3 cellular contexts compared by ENCODE assay signal in the genomic region with DNA sequence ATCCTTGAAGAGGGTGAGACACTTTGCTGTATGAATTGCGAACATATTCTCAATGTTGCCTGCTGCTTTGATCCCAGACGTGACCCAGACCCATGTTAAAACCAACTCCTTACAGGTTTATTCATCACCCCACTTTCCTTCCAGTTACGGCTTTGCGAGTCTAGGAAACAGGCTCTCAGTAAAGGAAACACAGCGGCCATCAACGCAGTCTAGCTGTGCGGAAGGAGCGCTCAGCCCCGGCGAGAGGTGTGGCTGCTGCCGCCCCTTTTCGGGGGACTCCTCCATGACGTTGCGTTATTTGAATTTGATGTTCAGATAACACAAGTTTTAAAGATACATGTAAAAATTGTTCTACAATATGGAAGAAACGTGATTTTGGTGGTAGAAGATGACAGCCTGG.
TF ChIP-seq lines count a peak whose summit lies in the region.

No MANE protein-coding gene starts in this region.

TF ChIP-seq in GM23338, 12 proteins besides CTCF, POLR2A, EP300 and RAD21 (continues in another document):
- TF ChIP-seq, protein P1, sequence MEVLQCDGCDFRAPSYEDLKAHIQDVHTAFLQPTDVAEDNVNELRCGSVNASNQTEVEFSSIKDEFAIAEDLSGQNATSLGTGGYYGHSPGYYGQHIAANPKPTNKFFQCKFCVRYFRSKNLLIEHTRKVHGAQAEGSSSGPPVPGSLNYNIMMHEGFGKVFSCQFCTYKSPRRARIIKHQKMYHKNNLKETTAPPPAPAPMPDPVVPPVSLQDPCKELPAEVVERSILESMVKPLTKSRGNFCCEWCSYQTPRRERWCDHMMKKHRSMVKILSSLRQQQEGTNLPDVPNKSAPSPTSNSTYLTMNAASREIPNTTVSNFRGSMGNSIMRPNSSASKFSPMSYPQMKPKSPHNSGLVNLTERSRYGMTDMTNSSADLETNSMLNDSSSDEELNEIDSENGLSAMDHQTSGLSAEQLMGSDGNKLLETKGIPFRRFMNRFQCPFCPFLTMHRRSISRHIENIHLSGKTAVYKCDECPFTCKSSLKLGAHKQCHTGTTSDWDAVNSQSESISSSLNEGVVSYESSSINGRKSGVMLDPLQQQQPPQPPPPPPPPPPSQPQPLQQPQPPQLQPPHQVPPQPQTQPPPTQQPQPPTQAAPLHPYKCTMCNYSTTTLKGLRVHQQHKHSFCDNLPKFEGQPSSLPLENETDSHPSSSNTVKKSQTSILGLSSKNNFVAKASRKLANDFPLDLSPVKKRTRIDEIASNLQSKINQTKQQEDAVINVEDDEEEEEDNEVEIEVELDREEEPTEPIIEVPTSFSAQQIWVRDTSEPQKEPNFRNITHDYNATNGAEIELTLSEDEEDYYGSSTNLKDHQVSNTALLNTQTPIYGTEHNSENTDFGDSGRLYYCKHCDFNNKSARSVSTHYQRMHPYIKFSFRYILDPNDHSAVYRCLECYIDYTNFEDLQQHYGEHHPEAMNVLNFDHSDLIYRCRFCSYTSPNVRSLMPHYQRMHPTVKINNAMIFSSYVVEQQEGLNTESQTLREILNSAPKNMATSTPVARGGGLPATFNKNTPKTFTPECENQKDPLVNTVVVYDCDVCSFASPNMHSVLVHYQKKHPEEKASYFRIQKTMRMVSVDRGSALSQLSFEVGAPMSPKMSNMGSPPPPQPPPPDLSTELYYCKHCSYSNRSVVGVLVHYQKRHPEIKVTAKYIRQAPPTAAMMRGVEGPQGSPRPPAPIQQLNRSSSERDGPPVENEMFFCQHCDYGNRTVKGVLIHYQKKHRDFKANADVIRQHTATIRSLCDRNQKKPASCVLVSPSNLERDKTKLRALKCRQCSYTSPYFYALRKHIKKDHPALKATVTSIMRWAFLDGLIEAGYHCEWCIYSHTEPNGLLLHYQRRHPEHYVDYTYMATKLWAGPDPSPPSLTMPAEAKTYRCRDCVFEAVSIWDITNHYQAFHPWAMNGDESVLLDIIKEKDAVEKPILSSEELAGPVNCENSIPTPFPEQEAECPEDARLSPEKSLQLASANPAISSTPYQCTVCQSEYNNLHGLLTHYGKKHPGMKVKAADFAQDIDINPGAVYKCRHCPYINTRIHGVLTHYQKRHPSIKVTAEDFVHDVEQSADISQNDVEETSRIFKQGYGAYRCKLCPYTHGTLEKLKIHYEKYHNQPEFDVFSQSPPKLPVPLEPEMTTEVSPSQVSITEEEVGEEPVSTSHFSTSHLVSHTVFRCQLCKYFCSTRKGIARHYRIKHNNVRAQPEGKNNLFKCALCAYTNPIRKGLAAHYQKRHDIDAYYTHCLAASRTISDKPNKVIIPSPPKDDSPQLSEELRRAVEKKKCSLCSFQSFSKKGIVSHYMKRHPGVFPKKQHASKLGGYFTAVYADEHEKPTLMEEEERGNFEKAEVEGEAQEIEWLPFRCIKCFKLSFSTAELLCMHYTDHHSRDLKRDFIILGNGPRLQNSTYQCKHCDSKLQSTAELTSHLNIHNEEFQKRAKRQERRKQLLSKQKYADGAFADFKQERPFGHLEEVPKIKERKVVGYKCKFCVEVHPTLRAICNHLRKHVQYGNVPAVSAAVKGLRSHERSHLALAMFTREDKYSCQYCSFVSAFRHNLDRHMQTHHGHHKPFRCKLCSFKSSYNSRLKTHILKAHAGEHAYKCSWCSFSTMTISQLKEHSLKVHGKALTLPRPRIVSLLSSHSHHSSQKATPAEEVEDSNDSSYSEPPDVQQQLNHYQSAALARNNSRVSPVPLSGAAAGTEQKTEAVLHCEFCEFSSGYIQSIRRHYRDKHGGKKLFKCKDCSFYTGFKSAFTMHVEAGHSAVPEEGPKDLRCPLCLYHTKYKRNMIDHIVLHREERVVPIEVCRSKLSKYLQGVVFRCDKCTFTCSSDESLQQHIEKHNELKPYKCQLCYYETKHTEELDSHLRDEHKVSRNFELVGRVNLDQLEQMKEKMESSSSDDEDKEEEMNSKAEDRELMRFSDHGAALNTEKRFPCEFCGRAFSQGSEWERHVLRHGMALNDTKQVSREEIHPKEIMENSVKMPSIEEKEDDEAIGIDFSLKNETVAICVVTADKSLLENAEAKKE (CRISPR knock-in tag; IDR thresholded peaks at IDR 0.05): no peak

TF ChIP-seq in IMR-90, 13 proteins besides CTCF, POLR2A, EP300 and RAD21:
- TF ChIP-seq FOS (IDR thresholded peaks at IDR 0.05; ENCODE audit: low read depth, low read length) (no peak), NFE2L2 (IDR thresholded peaks at IDR 0.05; ENCODE audit: low read depth, low read length) (no peak), BHLHE40 (IDR thresholded peaks at IDR 0.05; ENCODE audit: low read depth, low read length) (no peak), ELK1 (IDR thresholded peaks at IDR 0.05; ENCODE audit: borderline replicate concordance, low read depth, low read length) (no peak), USF2 (IDR thresholded peaks at IDR 0.05; ENCODE audit: low read depth, low read length) (no peak), SMC3 (IDR thresholded peaks at IDR 0.05; ENCODE audit: low read depth, low read length) (no peak), MAZ (IDR thresholded peaks at IDR 0.05; ENCODE audit: borderline replicate concordance, low read depth, low read length) (no peak), CHD1 (IDR thresholded peaks at IDR 0.05; ENCODE audit: low read depth, low read length) (no peak), RFX5 (IDR thresholded peaks at IDR 0.05; ENCODE audit: low read depth, low read length) (no peak), CEBPB (IDR thresholded peaks at IDR 0.05; ENCODE audit: low read depth, low read length) (no peak), MXI1 (IDR thresholded peaks at IDR 0.05; ENCODE audit: borderline replicate concordance, low read depth, low read length) (no peak), MAFK (IDR thresholded peaks at IDR 0.05; ENCODE audit: low read depth, low read length) (no peak), RCOR1 (IDR thresholded peaks at IDR 0.05; ENCODE audit: insufficient replicate concordance, low read length) (no peak)

TF ChIP-seq in H1, 55 proteins besides CTCF, POLR2A, EP300 and RAD21:
- TF ChIP-seq SIN3A (conservative IDR thresholded peaks at IDR 0.05 in 1 of 2, IDR thresholded peaks at IDR 0.05 in 1 of 2; ENCODE audit: low read depth in 1 of 2, low read length in 2 of 2) (no peak), YY1 (IDR thresholded peaks at IDR 0.05; ENCODE audit: low read depth, low read length) (no peak), BCL11A (IDR thresholded peaks at IDR 0.05; ENCODE audit: low read depth in 2 of 2, low read length in 2 of 2) (no peak), TBP (IDR thresholded peaks at IDR 0.05; ENCODE audit: low read depth, low read length) (no peak), CREB1 (IDR thresholded peaks at IDR 0.05) (no peak), POU5F1 (IDR thresholded peaks at IDR 0.05; ENCODE audit: low read depth, low read length) (no peak)
- TF ChIP-seq, protein P2, sequence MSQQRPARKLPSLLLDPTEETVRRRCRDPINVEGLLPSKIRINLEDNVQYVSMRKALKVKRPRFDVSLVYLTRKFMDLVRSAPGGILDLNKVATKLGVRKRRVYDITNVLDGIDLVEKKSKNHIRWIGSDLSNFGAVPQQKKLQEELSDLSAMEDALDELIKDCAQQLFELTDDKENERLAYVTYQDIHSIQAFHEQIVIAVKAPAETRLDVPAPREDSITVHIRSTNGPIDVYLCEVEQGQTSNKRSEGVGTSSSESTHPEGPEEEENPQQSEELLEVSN (IDR thresholded peaks at IDR 0.05): no peak
